Comparison of ENCODE assay signal across 1 cellular context in the genomic region with DNA sequence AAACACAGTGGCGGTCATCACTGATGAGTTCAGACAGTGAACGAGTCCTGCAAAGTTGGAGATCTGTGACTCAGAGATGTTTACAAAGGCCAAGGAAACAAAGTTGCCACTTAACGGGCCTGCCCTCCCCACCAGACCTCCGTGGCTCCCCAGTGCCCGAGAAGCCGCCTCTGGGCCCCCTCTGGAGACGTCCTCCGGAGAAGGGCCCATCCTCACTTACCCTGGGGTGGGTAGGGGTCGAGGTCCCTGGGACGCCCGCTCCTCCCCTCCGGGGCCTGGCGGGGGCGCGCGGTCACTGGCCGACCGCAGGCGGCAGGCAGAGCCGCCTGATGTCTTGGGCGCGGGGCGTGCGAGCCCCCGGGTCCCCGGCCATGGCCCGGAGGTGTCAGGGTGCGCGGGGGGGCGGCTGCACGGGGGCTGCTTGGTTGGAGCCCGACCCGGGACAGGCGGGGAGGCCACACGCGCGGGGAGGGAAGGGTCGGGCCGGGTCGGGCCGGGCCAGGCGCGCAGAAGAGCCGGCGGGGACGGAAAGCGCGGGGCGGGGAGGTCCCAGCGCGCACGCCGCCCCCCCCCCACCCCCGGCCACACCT.
TF ChIP-seq lines count a peak whose summit lies in the region.

No MANE protein-coding gene starts in this region.

TF ChIP-seq in GM23338, 12 proteins besides CTCF, POLR2A, EP300 and RAD21 (continued from another document):
- TF ChIP-seq, protein P1, sequence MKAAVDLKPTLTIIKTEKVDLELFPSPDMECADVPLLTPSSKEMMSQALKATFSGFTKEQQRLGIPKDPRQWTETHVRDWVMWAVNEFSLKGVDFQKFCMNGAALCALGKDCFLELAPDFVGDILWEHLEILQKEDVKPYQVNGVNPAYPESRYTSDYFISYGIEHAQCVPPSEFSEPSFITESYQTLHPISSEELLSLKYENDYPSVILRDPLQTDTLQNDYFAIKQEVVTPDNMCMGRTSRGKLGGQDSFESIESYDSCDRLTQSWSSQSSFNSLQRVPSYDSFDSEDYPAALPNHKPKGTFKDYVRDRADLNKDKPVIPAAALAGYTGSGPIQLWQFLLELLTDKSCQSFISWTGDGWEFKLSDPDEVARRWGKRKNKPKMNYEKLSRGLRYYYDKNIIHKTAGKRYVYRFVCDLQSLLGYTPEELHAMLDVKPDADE (IDR thresholded peaks at IDR 0.05) = no peak
- TF ChIP-seq EZH2 (IDR thresholded peaks at IDR 0.05; ENCODE audit: low read depth, unreplicated experiment) = no peak
- TF ChIP-seq, protein P2, sequence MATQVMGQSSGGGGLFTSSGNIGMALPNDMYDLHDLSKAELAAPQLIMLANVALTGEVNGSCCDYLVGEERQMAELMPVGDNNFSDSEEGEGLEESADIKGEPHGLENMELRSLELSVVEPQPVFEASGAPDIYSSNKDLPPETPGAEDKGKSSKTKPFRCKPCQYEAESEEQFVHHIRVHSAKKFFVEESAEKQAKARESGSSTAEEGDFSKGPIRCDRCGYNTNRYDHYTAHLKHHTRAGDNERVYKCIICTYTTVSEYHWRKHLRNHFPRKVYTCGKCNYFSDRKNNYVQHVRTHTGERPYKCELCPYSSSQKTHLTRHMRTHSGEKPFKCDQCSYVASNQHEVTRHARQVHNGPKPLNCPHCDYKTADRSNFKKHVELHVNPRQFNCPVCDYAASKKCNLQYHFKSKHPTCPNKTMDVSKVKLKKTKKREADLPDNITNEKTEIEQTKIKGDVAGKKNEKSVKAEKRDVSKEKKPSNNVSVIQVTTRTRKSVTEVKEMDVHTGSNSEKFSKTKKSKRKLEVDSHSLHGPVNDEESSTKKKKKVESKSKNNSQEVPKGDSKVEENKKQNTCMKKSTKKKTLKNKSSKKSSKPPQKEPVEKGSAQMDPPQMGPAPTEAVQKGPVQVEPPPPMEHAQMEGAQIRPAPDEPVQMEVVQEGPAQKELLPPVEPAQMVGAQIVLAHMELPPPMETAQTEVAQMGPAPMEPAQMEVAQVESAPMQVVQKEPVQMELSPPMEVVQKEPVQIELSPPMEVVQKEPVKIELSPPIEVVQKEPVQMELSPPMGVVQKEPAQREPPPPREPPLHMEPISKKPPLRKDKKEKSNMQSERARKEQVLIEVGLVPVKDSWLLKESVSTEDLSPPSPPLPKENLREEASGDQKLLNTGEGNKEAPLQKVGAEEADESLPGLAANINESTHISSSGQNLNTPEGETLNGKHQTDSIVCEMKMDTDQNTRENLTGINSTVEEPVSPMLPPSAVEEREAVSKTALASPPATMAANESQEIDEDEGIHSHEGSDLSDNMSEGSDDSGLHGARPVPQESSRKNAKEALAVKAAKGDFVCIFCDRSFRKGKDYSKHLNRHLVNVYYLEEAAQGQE (IDR thresholded peaks at IDR 0.05; ENCODE audit: unreplicated experiment) = no peak
- no peak for TF ChIP-seq EZH2phosphoT487 (IDR thresholded peaks at IDR 0.05; ENCODE audit: unreplicated experiment)
- TF ChIP-seq NANOG (IDR thresholded peaks at IDR 0.05; ENCODE audit: borderline replicate concordance) = no peak
